8 cellular contexts compared by ENCODE assay signal in the genomic region with DNA sequence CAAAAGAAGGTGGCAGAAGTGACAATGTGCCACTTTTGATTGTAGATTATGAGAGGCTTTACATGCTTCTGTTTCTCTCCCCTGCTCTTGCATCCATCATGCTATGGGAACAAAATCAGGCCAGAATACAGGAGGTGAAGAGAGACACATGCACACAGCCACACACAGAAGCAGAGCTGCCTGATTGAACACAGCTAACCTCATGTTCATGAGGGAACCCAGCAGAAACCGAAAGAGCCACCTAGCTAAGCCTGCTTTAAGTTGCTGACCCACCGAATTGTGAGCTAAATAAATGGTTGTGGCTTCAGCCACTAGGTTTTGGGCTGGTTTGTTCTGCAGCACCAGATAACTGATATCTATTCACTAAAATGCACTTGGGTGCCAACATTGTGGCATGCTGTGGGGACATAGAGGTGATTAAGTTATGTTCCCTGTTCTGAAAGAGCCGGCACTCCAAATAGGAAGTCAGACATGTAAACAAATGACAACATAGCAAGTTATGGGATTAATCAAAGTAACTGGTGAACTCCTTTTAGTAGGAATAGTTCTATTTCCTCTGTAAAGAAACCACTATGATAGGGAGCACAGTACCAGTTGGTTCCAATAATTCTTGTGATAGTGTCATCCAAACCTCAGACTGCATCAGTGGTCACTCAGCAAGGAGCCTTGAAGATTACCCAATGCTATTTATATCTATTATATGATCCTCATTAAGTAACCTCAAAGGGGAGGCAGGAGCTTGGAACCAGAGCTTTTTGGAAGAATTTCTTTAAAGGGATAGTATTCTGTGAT.
A peak's percentile ranks its signal among the peaks of the same experiment; 100 is the strongest.
DNase-seq lines count a peak whose midpoint lies in the region; ATAC-seq and FAIRE-seq lines count a peak whose summit lies in the region.

No MANE protein-coding gene starts in this region.

- no peaks in the 10 kb centered on the region for H3K36me3 ChIP-seq in effector memory CD4-positive, alpha-beta T cell (ENCODE audit: control insufficient read depth, insufficient read depth, low read length)

- H3K27ac ChIP-seq in effector memory CD4-positive, alpha-beta T cell (ENCODE audit: insufficient read depth, low read length, poor library complexity, severe bottlenecking): no peak overlapping the region

- H3K4me1 Mint-ChIP-seq in activated T-cell treated with anti-CD3 and anti-CD28 coated beads, Interleukin-2, amount 50 U/mL, for 4 hours (ENCODE audit: low read depth): peaks cover 3% of the 10 kb centered on the region

- peak; percentile 89 for FAIRE-seq in RCC 7860 (lab: Jason Lieb, UNC)

- H3K36me3 Mint-ChIP-seq in activated T-cell treated with anti-CD3 and anti-CD28 coated beads, Interleukin-2, amount 50 U/mL, for 4 hours (ENCODE audit: insufficient read depth): no peaks in the 10 kb centered on the region

- H3K4me3 ChIP-seq in effector memory CD4-positive, alpha-beta T cell (ENCODE audit: insufficient read depth, low read depth, low read length, poor library complexity, severe bottlenecking): no peak overlapping the region

- peak; percentile 73 for ATAC-seq in GM18907 (IDR thresholded peaks at IDR 0.05; ENCODE audit: unreplicated experiment)
- peak; percentile 64 for ATAC-seq in HG02798 (IDR thresholded peaks at IDR 0.05; ENCODE audit: poor library complexity, unreplicated experiment)
- ATAC-seq in activated T-cell treated with anti-CD3 and anti-CD28 coated beads, Interleukin-2, amount 50 U/mL, for 4 hours: no peak

- H3K9me3 ChIP-seq in effector memory CD4-positive, alpha-beta T cell (ENCODE audit: control insufficient read depth, low read length): no peaks in the 10 kb centered on the region

- peaks cover 5% of the 10 kb centered on the region for H3K27me3 ChIP-seq in effector memory CD4-positive, alpha-beta T cell (replicated peaks; ENCODE audit: control insufficient read depth, insufficient read depth, low read length, poor library complexity, severe bottlenecking)

- no peaks in the 10 kb centered on the region for H3K9me3 Mint-ChIP-seq in activated T-cell treated with anti-CD3 and anti-CD28 coated beads, Interleukin-2, amount 50 U/mL, for 4 hours

- DNase-seq in RCC 7860 (ENCODE audit: low spot score) (peak; percentile 75), renal cortical epithelial cell (ENCODE audit: low read depth) (peak; percentile 80), hepatic stellate cell (ENCODE audit: low spot score) (no peak), inferior parietal cortex (ENCODE audit: extremely low spot score) (no peak)
- no peak for DNase-seq in effector memory CD4-positive, alpha-beta T cell
- no peak for DNase-seq in activated T-cell treated with anti-CD3 and anti-CD28 coated beads, Interleukin-2, amount 50 U/mL, for 4 hours

- no peak overlapping the region for H3K4me3 Mint-ChIP-seq in activated T-cell treated with anti-CD3 and anti-CD28 coated beads, Interleukin-2, amount 50 U/mL, for 4 hours

- H3K4me1 ChIP-seq in effector memory CD4-positive, alpha-beta T cell (ENCODE audit: control insufficient read depth, insufficient read depth, low read length, poor library complexity, severe bottlenecking): no peaks in the 10 kb centered on the region

- H3K27me3 Mint-ChIP-seq in activated T-cell treated with anti-CD3 and anti-CD28 coated beads, Interleukin-2, amount 50 U/mL, for 4 hours (ENCODE audit: low read depth): peaks cover 21% of the 10 kb centered on the region

Comparison
In these comparisons a context has a peak if more than half of its experiments do, and no peak if none do; other contexts are left out.
1. ATAC-seq: peak in GM18907 (single experiment) and HG02798 (single experiment); none in activated T-cell treated with anti-CD3 and anti-CD28 coated beads, Interleukin-2, amount 50 U/mL, for 4 hours (0 of 2).
2. DNase-seq: peak in RCC 7860 (single experiment) and renal cortical epithelial cell (single experiment); none in hepatic stellate cell (single experiment), effector memory CD4-positive, alpha-beta T cell (0 of 3), inferior parietal cortex (single experiment) and activated T-cell treated with anti-CD3 and anti-CD28 coated beads, Interleukin-2, amount 50 U/mL, for 4 hours (single experiment).